ENCODE assay signal across 16 cellular contexts in genomic region chr10:124174071-124174566, GRCh38.
DNase-seq lines count a peak whose midpoint lies in the region; ATAC-seq and TF ChIP-seq lines count a peak whose summit lies in the region.
"Had no signal": no experiment of that assay in that cellular context is flagged by ENCODE, and none has a peak within 500 bp of the region (broad histone marks: within the 10 kb centered on the region; RNA-seq: fewer than 3 reads in every experiment).

No MANE protein-coding gene starts in this region.

- ATAC-seq in HG03025 (IDR thresholded peaks at IDR 0.05; ENCODE audit: low FRiP score, unreplicated experiment) (no peak), HG03442 (IDR thresholded peaks at IDR 0.05; ENCODE audit: unreplicated experiment) (no peak)

- H3K27ac Mint-ChIP-seq in activated T-cell treated with anti-CD3 and anti-CD28 coated beads, Interleukin-2, amount 50 U/mL, for 24 hours = no peak overlapping the region
- H3K27ac Mint-ChIP-seq in chondrocyte (ENCODE audit: unreplicated experiment) (no peak overlapping the region), osteocyte (ENCODE audit: unreplicated experiment) (no peak overlapping the region)
- H3K27ac Mint-ChIP-seq: CD8-positive, alpha-beta memory T cell had no signal

- no peaks in the 10 kb centered on the region for H3K9me3 Mint-ChIP-seq in activated T-cell treated with anti-CD3 and anti-CD28 coated beads, Interleukin-2, amount 50 U/mL, for 24 hours
- H3K9me3 Mint-ChIP-seq in chondrocyte (ENCODE audit: low read depth) (no peaks in the 10 kb centered on the region), osteocyte (ENCODE audit: unreplicated experiment) (no peaks in the 10 kb centered on the region)

- DNase-seq in activated T-cell treated with anti-CD3 and anti-CD28 coated beads, Interleukin-2, amount 50 U/mL, for 24 hours = peak; percentile 17
- DNase-seq in activated T-cell treated with anti-CD3 and anti-CD28 coated beads, Interleukin-2, amount 50 U/mL, for 1 hour = no peak
- peak; percentile 83 for DNase-seq in chondrocyte (ENCODE audit: low spot score)
- DNase-seq in islet precursor cell = peak; percentile 43
- peak; percentile 75 for DNase-seq in osteocyte (ENCODE audit: extremely low spot score, unreplicated experiment)
- no peak for DNase-seq in SIG-M5 treated with dmso at 0.1 percent for 504 hours (lab: John Stamatoyannopoulos, UW; ENCODE audit: unreplicated experiment)
- DNase-seq: CD8-positive, alpha-beta memory T cell; NCI-H1105; NCI-H1694; NCI-H2081 treated with DMSO at 0.1 percent for 48 hours; NCI-H2227 treated with DMSO at 0.1 percent for 48 hours; NCI-H524; SHP77; SK-N-SH had no signal

- TF ChIP-seq CTCF in chondrocyte (IDR thresholded peaks at IDR 0.05) (no peak), osteocyte (IDR thresholded peaks at IDR 0.05) (no peak)

- peaks cover 8% of the 10 kb centered on the region for H3K27me3 Mint-ChIP-seq in activated T-cell treated with anti-CD3 and anti-CD28 coated beads, Interleukin-2, amount 50 U/mL, for 24 hours
- H3K27me3 Mint-ChIP-seq in chondrocyte (ENCODE audit: low read depth) (peaks cover 3% of the 10 kb centered on the region), osteocyte (ENCODE audit: unreplicated experiment) (no peaks in the 10 kb centered on the region)

- no peak overlapping the region for H3K4me3 Mint-ChIP-seq in activated T-cell treated with anti-CD3 and anti-CD28 coated beads, Interleukin-2, amount 50 U/mL, for 24 hours
- no peak overlapping the region for H3K4me3 Mint-ChIP-seq in chondrocyte (ENCODE audit: unreplicated experiment)
- no peak overlapping the region for H3K4me3 Mint-ChIP-seq in osteocyte (ENCODE audit: unreplicated experiment)
- H3K4me3 Mint-ChIP-seq: CD8-positive, alpha-beta memory T cell had no signal

- no peaks in the 10 kb centered on the region for H3K36me3 Mint-ChIP-seq in activated T-cell treated with anti-CD3 and anti-CD28 coated beads, Interleukin-2, amount 50 U/mL, for 24 hours (ENCODE audit: low read depth)
- H3K36me3 Mint-ChIP-seq in chondrocyte (ENCODE audit: low read depth) (no peaks in the 10 kb centered on the region), osteocyte (ENCODE audit: unreplicated experiment) (no peaks in the 10 kb centered on the region)
- H3K36me3 Mint-ChIP-seq: CD8-positive, alpha-beta memory T cell had no signal

- H3K4me1 Mint-ChIP-seq in activated T-cell treated with anti-CD3 and anti-CD28 coated beads, Interleukin-2, amount 50 U/mL, for 24 hours (ENCODE audit: low read depth) = peaks cover 5% of the 10 kb centered on the region
- H3K4me1 Mint-ChIP-seq in chondrocyte (ENCODE audit: low read depth) = peaks cover 31% of the 10 kb centered on the region
- H3K4me1 Mint-ChIP-seq in osteocyte (ENCODE audit: unreplicated experiment) = peaks cover 23% of the 10 kb centered on the region
- H3K4me1 Mint-ChIP-seq: CD8-positive, alpha-beta memory T cell had no signal

Comparison
In these comparisons a context has a peak if more than half of its experiments do, and no peak if none do; other contexts are left out.
1. DNase-seq: peak in activated T-cell treated with anti-CD3 and anti-CD28 coated beads, Interleukin-2, amount 50 U/mL, for 24 hours (single experiment), chondrocyte (single experiment), islet precursor cell (single experiment) and osteocyte (single experiment); none in activated T-cell treated with anti-CD3 and anti-CD28 coated beads, Interleukin-2, amount 50 U/mL, for 1 hour (single experiment) and SIG-M5 treated with dmso at 0.1 percent for 504 hours (single experiment).